1 cellular context compared by ENCODE assay signal in the genomic region with DNA sequence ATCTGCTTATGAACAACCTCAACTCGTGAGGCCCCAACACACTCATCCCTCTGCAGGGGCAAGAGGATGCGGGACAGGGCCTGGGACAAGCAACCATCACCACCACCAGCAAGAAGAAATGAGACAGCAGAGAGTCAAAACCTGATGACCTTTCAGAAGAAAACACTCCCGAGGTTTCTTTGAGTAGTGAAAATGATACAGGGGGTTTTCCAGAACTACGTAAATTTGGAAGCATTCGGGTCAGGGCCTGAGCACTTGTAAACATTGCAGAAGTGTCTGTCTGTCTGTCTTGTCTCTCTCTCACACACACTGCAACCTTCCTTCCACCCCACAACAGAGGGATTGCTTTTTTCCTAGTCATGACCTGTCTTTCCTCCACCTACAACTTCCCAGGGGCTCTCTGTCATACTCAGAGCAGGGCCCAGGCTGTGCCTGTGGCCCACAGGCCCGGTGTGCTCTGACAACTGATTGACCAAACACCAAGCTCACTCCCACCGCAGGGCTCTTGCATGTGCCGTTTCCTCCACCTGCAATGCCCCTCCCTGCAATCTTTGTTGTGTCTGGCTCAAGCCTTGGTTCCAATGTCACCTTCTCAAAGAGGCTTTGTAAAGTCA.
TF ChIP-seq lines count a peak whose summit lies in the region.

No MANE protein-coding gene starts in this region.

TF ChIP-seq in SK-N-SH treated with all-trans-retinoic acid at 6 μM for 48 hours, 23 proteins besides CTCF, POLR2A, EP300 and RAD21 (continued from another document):
- TF ChIP-seq, protein P1, sequence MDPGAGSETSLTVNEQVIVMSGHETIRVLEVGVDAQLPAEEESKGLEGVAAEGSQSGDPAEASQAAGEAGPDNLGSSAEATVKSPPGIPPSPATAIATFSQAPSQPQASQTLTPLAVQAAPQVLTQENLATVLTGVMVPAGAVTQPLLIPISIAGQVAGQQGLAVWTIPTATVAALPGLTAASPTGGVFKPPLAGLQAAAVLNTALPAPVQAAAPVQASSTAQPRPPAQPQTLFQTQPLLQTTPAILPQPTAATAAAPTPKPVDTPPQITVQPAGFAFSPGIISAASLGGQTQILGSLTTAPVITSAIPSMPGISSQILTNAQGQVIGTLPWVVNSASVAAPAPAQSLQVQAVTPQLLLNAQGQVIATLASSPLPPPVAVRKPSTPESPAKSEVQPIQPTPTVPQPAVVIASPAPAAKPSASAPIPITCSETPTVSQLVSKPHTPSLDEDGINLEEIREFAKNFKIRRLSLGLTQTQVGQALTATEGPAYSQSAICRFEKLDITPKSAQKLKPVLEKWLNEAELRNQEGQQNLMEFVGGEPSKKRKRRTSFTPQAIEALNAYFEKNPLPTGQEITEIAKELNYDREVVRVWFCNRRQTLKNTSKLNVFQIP (CRISPR knock-in tag; IDR thresholded peaks at IDR 0.05; ENCODE audit: borderline replicate concordance, low read depth): no peak
- TF ChIP-seq PPARA (CRISPR knock-in tag; IDR thresholded peaks at IDR 0.05; ENCODE audit: borderline replicate concordance) (no peak), ZFP3 (CRISPR knock-in tag; IDR thresholded peaks at IDR 0.05) (no peak), ZFP30 (CRISPR knock-in tag; IDR thresholded peaks at IDR 0.05) (no peak), ZNF8 (CRISPR knock-in tag; IDR thresholded peaks at IDR 0.05) (no peak), BACH2 (CRISPR knock-in tag; IDR thresholded peaks at IDR 0.05; ENCODE audit: borderline replicate concordance) (no peak), GLIS3 (CRISPR knock-in tag; IDR thresholded peaks at IDR 0.05) (no peak), ISL1 (CRISPR knock-in tag; IDR thresholded peaks at IDR 0.05) (no peak), ZNF565 (CRISPR knock-in tag; conservative IDR thresholded peaks at IDR 0.05; ENCODE audit: low read depth) (no peak), ESRRG (CRISPR knock-in tag; IDR thresholded peaks at IDR 0.05) (no peak), OSR1 (CRISPR knock-in tag; IDR thresholded peaks at IDR 0.05) (no peak), TCF4 (CRISPR knock-in tag; IDR thresholded peaks at IDR 0.05; ENCODE audit: borderline replicate concordance) (no peak)
TF ChIP-seq in SK-N-SH treated with all-trans-retinoic acid at 6 μM for 48 hours: peak in this region for 0.
